Comparison of ENCODE assay signal across 32 cellular contexts in the genomic region with DNA sequence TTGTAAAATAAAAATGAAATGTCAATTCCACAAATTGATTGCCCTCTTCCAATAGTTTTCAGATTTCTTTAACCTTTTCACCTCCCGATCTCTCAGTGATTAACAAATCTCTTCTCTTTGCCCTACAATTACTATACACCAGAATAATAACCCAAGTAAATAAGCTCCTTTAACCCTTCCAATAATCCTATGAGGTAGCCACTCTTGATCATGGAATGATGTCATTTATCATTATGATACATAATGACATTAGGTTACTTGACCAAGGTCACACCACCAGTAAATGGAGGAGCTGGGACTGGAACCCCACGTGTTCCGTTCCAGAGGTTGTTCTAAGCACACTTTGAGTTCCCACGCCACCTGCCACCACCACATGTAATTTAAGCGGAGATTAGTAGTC.
"Had no signal": no experiment of that assay in that cellular context is flagged by ENCODE, and none has a peak within 500 bp of the region (broad histone marks: within the 10 kb centered on the region; RNA-seq: fewer than 3 reads in every experiment).

No MANE protein-coding gene starts in this region.

- H3K27me3 ChIP-seq: cardiac muscle cell had no signal

- H3K27ac Mint-ChIP-seq: activated B cell treated with CpG ODN at 0.5 μM for 24 hours; activated CD4-positive, alpha-beta memory T cell treated with anti-CD3 and anti-CD28 coated beads for 36 hours; activated naive CD4-positive, alpha-beta T cell treated with anti-CD3 and anti-CD28 coated beads, Interleukin-2, amount 10 ng/mL, durations not matched to agents 7 days and 5 days; activated naive CD8-positive, alpha-beta T cell; activated naive CD8-positive, alpha-beta T cell treated with anti-CD3 and anti-CD28 coated beads, Interleukin-2, amount 50 U/mL, for 24 hours; T-cell had no signal

- DNase-seq: activated B cell treated with CpG ODN at 0.5 μM for 24 hours; activated CD4-positive, alpha-beta memory T cell treated with anti-CD3 and anti-CD28 coated beads for 36 hours; activated CD4-positive, alpha-beta T cell treated with anti-CD3 and anti-CD28 coated beads for 4 hours; activated CD4-positive, alpha-beta T cell treated with anti-CD3 and anti-CD28 coated beads, Interleukin-2, amount 50 U/mL, for 1 hour; activated CD4-positive, CD25-positive, alpha-beta regulatory T cell treated with anti-CD3 and anti-CD28 coated beads, Interleukin-2, amount 50 U/mL, for 72 hours; activated CD8-positive, alpha-beta memory T cell treated with anti-CD3 and anti-CD28 coated beads, Interleukin-2, amount 50 U/mL, for 4 hours; activated effector memory CD4-positive, alpha-beta T cell treated with Interleukin-2 at 50 U/mL for 16 hours; activated naive CD4-positive, alpha-beta T cell treated with anti-CD3 and anti-CD28 coated beads, Interleukin-2, amount 10 ng/mL, durations not matched to agents 7 days and 5 days; activated naive CD8-positive, alpha-beta T cell treated with anti-CD3 and anti-CD28 coated beads, Interleukin-2, amount 50 U/mL, for 24 hours; activated T-cell treated with anti-CD3 and anti-CD28 coated beads for 4 hours; activated T-cell treated with anti-CD3 and anti-CD28 coated beads, Interleukin-2, amount 50 U/mL, for 4 hours; anterior cingulate cortex; NCI-H1092 treated with DMSO at 0.1 percent for 48 hours; NCI-H146; NCI-H187; NCI-H2029 treated with DMSO at 0.1 percent for 48 hours; NCI-H2107; NCI-H2171; NCI-H510A; NCI-H526; NK-92 treated with Interleukin-12 subunit alpha and Interleukin-12 subunit beta, amount 100 ng/mL, for 24 hours; SHP77 treated with DMSO at 0.1 percent for 48 hours; T-cell; T-helper 2 cell; T-helper 9 cell had no signal

- H3K4me3 Mint-ChIP-seq: activated B cell treated with CpG ODN at 0.5 μM for 24 hours; activated CD4-positive, alpha-beta memory T cell treated with anti-CD3 and anti-CD28 coated beads for 36 hours; activated naive CD4-positive, alpha-beta T cell treated with anti-CD3 and anti-CD28 coated beads, Interleukin-2, amount 10 ng/mL, durations not matched to agents 7 days and 5 days; activated naive CD8-positive, alpha-beta T cell; activated naive CD8-positive, alpha-beta T cell treated with anti-CD3 and anti-CD28 coated beads, Interleukin-2, amount 50 U/mL, for 24 hours; activated T-cell treated with anti-CD3 and anti-CD28 coated beads, Interleukin-2, amount 50 U/mL, for 4 hours; brain; T-cell had no signal

- H3K36me3 ChIP-seq: cardiac muscle cell had no signal

- H3K27ac ChIP-seq: cardiac muscle cell, KMS-11, VCaP had no signal

- H3K36me3 Mint-ChIP-seq: activated CD4-positive, alpha-beta memory T cell treated with anti-CD3 and anti-CD28 coated beads for 36 hours; activated naive CD4-positive, alpha-beta T cell treated with anti-CD3 and anti-CD28 coated beads, Interleukin-2, amount 10 ng/mL, durations not matched to agents 7 days and 5 days; activated naive CD8-positive, alpha-beta T cell; brain; T-cell had no signal

- ATAC-seq: activated naive CD8-positive, alpha-beta T cell treated with anti-CD3 and anti-CD28 coated beads, Interleukin-2, amount 50 U/mL, for 24 hours; activated T-cell treated with anti-CD3 and anti-CD28 coated beads, Interleukin-2, amount 50 U/mL, for 4 hours; SK-N-SH treated with all-trans-retinoic acid at 6 μM for 48 hours; T-cell had no signal

- H3K9ac ChIP-seq: KMS-11 had no signal

- H3K27me3 Mint-ChIP-seq: activated B cell treated with CpG ODN at 0.5 μM for 24 hours; activated CD4-positive, alpha-beta memory T cell treated with anti-CD3 and anti-CD28 coated beads for 36 hours; activated naive CD4-positive, alpha-beta T cell treated with anti-CD3 and anti-CD28 coated beads, Interleukin-2, amount 10 ng/mL, durations not matched to agents 7 days and 5 days; brain; central memory CD8-positive, alpha-beta T cell; T-cell had no signal

- H3K4me2 ChIP-seq: KMS-11 had no signal

- H3K4me3 ChIP-seq: cardiac muscle cell had no signal
